12 cellular contexts compared by ENCODE assay signal in genomic region chr10:131652416-131652815, GRCh38.
"Had no signal": no experiment of that assay in that cellular context is flagged by ENCODE, and none has a peak within 500 bp of the region (broad histone marks: within the 10 kb centered on the region; RNA-seq: fewer than 3 reads in every experiment).

No MANE protein-coding gene starts in this region.

- H3K9me3 ChIP-seq: body of pancreas, transverse colon had no signal

- H3K9me3 Mint-ChIP-seq: activated CD4-positive, alpha-beta T cell treated with anti-CD3 and anti-CD28 coated beads, Interleukin-2, amount 10 ng/mL, durations not matched to agents 7 days and 5 days; activated T-helper 2 cell treated with anti-CD3 and anti-CD28 coated beads, Interferon-gamma antibody, Interleukin-2, Interleukin-4, amounts not matched to agents 10 μg/mL and 5 μg/mL and 100 μg/mL, durations not matched to agents 14 hours and 24 hours and 36 hours; central memory CD8-positive, alpha-beta T cell; dendritic cell treated with granulocyte-macrophage colony-stimulating factor and Interleukin-4, amounts not matched to agents 40 ng/mL and 50 ng/mL, for 4 days had no signal

- H3K4me2 ChIP-seq: hepatocyte had no signal

- H3K36me3 ChIP-seq: transverse colon had no signal

- H3K79me2 ChIP-seq: hepatocyte had no signal

- DNase-seq: activated CD4-positive, alpha-beta T cell treated with anti-CD3 and anti-CD28 coated beads, Interleukin-2, amount 10 ng/mL, durations not matched to agents 7 days and 5 days; activated CD4-positive, CD25-positive, alpha-beta regulatory T cell; activated naive CD4-positive, alpha-beta T cell treated with anti-CD3 and anti-CD28 coated beads, Interleukin-2, amount 50 U/mL, for 16 hours; body of pancreas; naive thymus-derived CD4-positive, alpha-beta T cell; T-helper 17 cell; transverse colon had no signal

- H3K27ac Mint-ChIP-seq: activated CD4-positive, alpha-beta T cell treated with anti-CD3 and anti-CD28 coated beads, Interleukin-2, amount 10 ng/mL, durations not matched to agents 7 days and 5 days; activated T-helper 2 cell treated with anti-CD3 and anti-CD28 coated beads, Interferon-gamma antibody, Interleukin-2, Interleukin-4, amounts not matched to agents 10 μg/mL and 5 μg/mL and 100 μg/mL, durations not matched to agents 14 hours and 24 hours and 36 hours; dendritic cell treated with granulocyte-macrophage colony-stimulating factor and Interleukin-4, amounts not matched to agents 40 ng/mL and 50 ng/mL, for 4 days; naive thymus-derived CD4-positive, alpha-beta T cell; T-helper 17 cell had no signal

- H3K4me3 ChIP-seq: body of pancreas, hepatocyte, lung, transverse colon had no signal

- ATAC-seq: body of pancreas; naive thymus-derived CD4-positive, alpha-beta T cell; T-helper 17 cell had no signal

- H3K4me1 Mint-ChIP-seq: activated CD4-positive, alpha-beta T cell treated with anti-CD3 and anti-CD28 coated beads, Interleukin-2, amount 10 ng/mL, durations not matched to agents 7 days and 5 days; central memory CD8-positive, alpha-beta T cell had no signal

- H3K4me3 Mint-ChIP-seq: activated CD4-positive, alpha-beta T cell treated with anti-CD3 and anti-CD28 coated beads, Interleukin-2, amount 10 ng/mL, durations not matched to agents 7 days and 5 days; central memory CD8-positive, alpha-beta T cell; dendritic cell treated with granulocyte-macrophage colony-stimulating factor and Interleukin-4, amounts not matched to agents 40 ng/mL and 50 ng/mL, for 4 days; T-helper 17 cell had no signal

- H2AFZ ChIP-seq: hepatocyte had no signal

- H3K4me1 ChIP-seq: body of pancreas, transverse colon had no signal

- H3K27me3 ChIP-seq: body of pancreas had no signal

- H3K27ac ChIP-seq: body of pancreas, hepatocyte, transverse colon had no signal
